31 cellular contexts compared by ENCODE assay signal in the genomic region with DNA sequence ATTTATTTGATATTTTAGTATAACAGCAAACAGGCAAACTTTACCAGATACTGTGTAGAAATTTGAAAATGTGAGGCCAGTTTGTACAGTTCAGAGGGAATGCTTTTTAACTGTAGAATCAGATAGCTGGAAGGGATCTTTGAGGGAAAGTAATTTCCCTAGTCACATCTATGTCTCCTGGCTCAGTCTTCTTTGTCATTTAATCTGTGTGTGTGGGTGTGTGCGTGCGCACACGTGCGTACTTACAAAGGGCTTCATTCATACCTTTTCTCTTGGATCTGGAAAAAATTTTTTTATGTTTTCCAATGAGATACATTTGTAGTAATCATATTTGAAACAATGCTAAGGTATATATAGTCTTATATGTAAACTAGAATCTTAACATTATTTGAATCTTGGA. TPM values are rescaled to one million over a fixed set of nuclear protein-coding genes. Genes with fewer than 3 reads are reported as not detected.
"Had no signal": no experiment of that assay in that cellular context is flagged by ENCODE, and none has a peak within 500 bp of the region (broad histone marks: within the 10 kb centered on the region; RNA-seq: fewer than 3 reads in every experiment).

No MANE protein-coding gene starts in this region.

- H3K4me1 ChIP-seq: left lung, lower lobe of right lung, neural progenitor cell, right atrium auricular region, right lobe of liver, stomach, testis, thyroid gland, upper lobe of left lung, vagina had no signal

- H3K4me2 ChIP-seq: neural progenitor cell had no signal

- DNase-seq: immature natural killer cell; kidney; left colon; left lung; lower lobe of right lung; mesendoderm; naive B cell; natural killer cell; nephron progenitor cell; occipital lobe; ovary; right lobe of liver; stimulated activated CD4-positive, alpha-beta T cell treated with anti-CD3 and anti-CD28 coated beads, Interleukin-12 subunit alpha, Interleukin-12 subunit beta, amount 100 ng/mL, for 4 hours; stimulated activated CD4-positive, alpha-beta T cell treated with anti-CD3 and anti-CD28 coated beads, Interleukin-15, amount 100 ng/mL, for 24 hours; stimulated activated CD4-positive, alpha-beta T cell treated with anti-CD3 and anti-CD28 coated beads, Interleukin-2, amount 100 ng/mL, for 24 hours; stimulated activated CD4-positive, alpha-beta T cell treated with anti-CD3 and anti-CD28 coated beads, Interleukin-4, amount 100 ng/mL, for 1 hour; stimulated activated naive B cell treated with anti-CD40 and anti-IgM and Interleukin-4, amounts not matched to agents 10 μg/mL and 1 μg/mL and 100 μg/mL, for 72 hours; stimulated activated naive CD8-positive, alpha-beta T cell treated with anti-CD3 and anti-CD28 coated beads, Interleukin-15, Interleukin-2, amounts not matched to agents 100 U/mL and 50 U/mL, for 24 hours; stomach; testis; thyroid gland; transverse colon; upper lobe of left lung had no signal

- H3K27ac ChIP-seq: left lung, lower lobe of right lung, neural progenitor cell, neutrophil, ovary, right atrium auricular region, right lobe of liver, stomach, testis, thyroid gland, upper lobe of left lung, vagina had no signal

- H3K27me3 Mint-ChIP-seq: naive B cell; progenitor cell of endocrine pancreas; stimulated activated naive B cell treated with anti-CD40 and anti-IgM and Interleukin-4, amounts not matched to agents 10 μg/mL and 1 μg/mL and 100 μg/mL, for 72 hours had no signal

- H2AFZ ChIP-seq: neural progenitor cell had no signal

- H3K4me3 ChIP-seq: left lung, lower lobe of right lung, neural progenitor cell, ovary, right atrium auricular region, right lobe of liver, stomach, testis, thyroid gland, transverse colon, upper lobe of left lung, vagina had no signal

- ATAC-seq: left colon; left lung; lower lobe of right lung; natural killer cell; right lobe of liver; stimulated activated naive B cell treated with anti-CD40 and anti-IgM and Interleukin-4, amounts not matched to agents 10 μg/mL and 1 μg/mL and 100 μg/mL, for 72 hours; stimulated activated naive CD8-positive, alpha-beta T cell treated with anti-CD3 and anti-CD28 coated beads, Interleukin-15, Interleukin-2, amounts not matched to agents 100 U/mL and 50 U/mL, for 24 hours had no signal

- H3K4me3 Mint-ChIP-seq: immature natural killer cell; mesothelial cell of epicardium; naive B cell; natural killer cell; nephron progenitor cell; neural progenitor cell; stimulated activated naive B cell treated with anti-CD40 and anti-IgM and Interleukin-4, amounts not matched to agents 10 μg/mL and 1 μg/mL and 100 μg/mL, for 72 hours had no signal

- H3K36me3 ChIP-seq: neural progenitor cell, ovary, right atrium auricular region, thyroid gland, transverse colon, vagina had no signal

- H3K27me3 ChIP-seq: left lung, neural progenitor cell, neutrophil, ovary, right atrium auricular region, right lobe of liver, stomach, testis, thyroid gland, transverse colon, upper lobe of left lung, vagina had no signal

- H3K9me3 ChIP-seq: left lung, lower lobe of right lung, neutrophil, ovary, right atrium auricular region, right lobe of liver, stomach, testis, thyroid gland, transverse colon, upper lobe of left lung, vagina had no signal

- H3K4me1 Mint-ChIP-seq: immature natural killer cell, mesothelial cell of epicardium, natural killer cell, nephron progenitor cell, neural progenitor cell had no signal

- H3K9me3 Mint-ChIP-seq: naive B cell, natural killer cell had no signal

- H3K9ac ChIP-seq: neural progenitor cell had no signal

- H3K36me3 Mint-ChIP-seq: immature natural killer cell, natural killer cell had no signal

- H3K27ac Mint-ChIP-seq: immature natural killer cell; mesothelial cell of epicardium; natural killer cell; nephron progenitor cell; neural progenitor cell; stimulated activated naive B cell treated with anti-CD40 and anti-IgM and Interleukin-4, amounts not matched to agents 10 μg/mL and 1 μg/mL and 100 μg/mL, for 72 hours had no signal

RNA-seq across cellular contexts. Expression of a gene that starts 51.6 kb away (rescaled TPM):
- total RNA-seq: kidney, liver, lower lobe of right lung, mononuclear cell, natural killer cell, right lobe of liver had no signal
